9 cellular contexts compared by ENCODE assay signal in the genomic region with DNA sequence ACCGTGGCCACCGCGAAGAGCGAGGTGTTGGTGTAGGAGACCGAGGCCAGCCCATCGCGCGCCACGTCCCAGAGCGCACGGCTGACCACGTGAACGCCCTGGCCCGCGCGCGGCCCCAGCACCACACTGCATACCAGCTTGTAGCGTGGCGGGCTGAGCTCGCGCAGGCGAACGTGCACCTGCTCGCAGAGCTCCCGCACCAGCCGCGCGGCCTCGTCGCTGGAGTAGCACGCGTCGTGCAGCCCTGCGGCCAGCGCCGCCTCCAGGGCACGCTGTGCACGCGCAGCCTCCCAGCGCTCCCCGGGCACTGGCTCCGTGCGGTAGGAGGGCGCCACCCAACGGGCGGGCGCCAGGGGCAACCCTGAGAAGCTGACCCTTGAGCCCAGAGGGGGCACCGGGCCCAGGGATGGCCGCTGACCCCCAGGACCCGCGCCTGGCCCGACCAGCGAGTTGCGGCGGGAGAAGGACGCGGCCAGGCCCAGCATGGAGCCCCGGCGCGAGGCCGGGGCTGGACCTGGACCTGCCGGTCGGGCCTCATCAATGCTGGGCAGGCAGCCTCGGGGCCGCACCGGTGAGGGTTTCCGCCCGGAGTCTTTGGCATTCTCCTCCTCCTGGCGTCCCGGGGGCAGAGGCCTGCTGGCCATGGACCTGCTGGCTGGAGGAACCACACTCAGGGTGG. TPM values are rescaled to one million over a fixed set of nuclear protein-coding genes. Genes with fewer than 3 reads are reported as not detected.
DNase-seq lines count a peak whose midpoint lies in the region; ATAC-seq, FAIRE-seq and TF ChIP-seq lines count a peak whose summit lies in the region.
"Had no signal": no experiment of that assay in that cellular context is flagged by ENCODE, and none has a peak within 500 bp of the region (broad histone marks: within the 10 kb centered on the region; RNA-seq: fewer than 3 reads in every experiment).

No MANE protein-coding gene starts in this region.

- POLR2A ChIA-PET in HCT116 (lab: Charles Lee) = interaction anchor here (1.0 to 8.0 kb wide), 9 partner anchors 13 to 716 kb away, joined by 3 to 200 read pairs (median 6); partner anchors contain the start of genes BEST4, PRDX1, RNU5D-1 and RPS8

- H3K9me2 ChIP-seq in HCT116 (ENCODE audit: insufficient read depth) = no peaks in the 10 kb centered on the region

- H3K4me1 ChIP-seq in HCT116 (ENCODE audit: control insufficient read depth in 1 of 2, insufficient read depth in 2 of 2, low read length in 2 of 2) = peaks cover 54 to 98% of the 10 kb centered on the region in 2 experiments
- peaks cover 0 to 95% of the 10 kb centered on the region in 2 donors for H3K4me1 ChIP-seq in right atrium auricular region
- peaks cover 27 to 28% of the 10 kb centered on the region in 2 donors for H3K4me1 ChIP-seq in small intestine (ENCODE audit: control insufficient read depth in 2 of 2, insufficient read depth in 1 of 2, low read depth in 1 of 2, low read length in 1 of 2)

- 95 to 97% (median 95%) methylated on average over 57 to 70 of the region's 70 CpGs for WGBS in small intestine, 3 donors

- H3K9me3 ChIP-seq in HCT116 (ENCODE audit: control insufficient read depth in 1 of 2, insufficient read depth in 1 of 2, low read depth in 1 of 2, low read length in 2 of 2) (no peaks in the 10 kb centered on the region), right atrium auricular region (no peaks in the 10 kb centered on the region), small intestine (ENCODE audit: control insufficient read depth, low read depth) (no peaks in the 10 kb centered on the region)

- peaks cover 33 to 46% of the 10 kb centered on the region in 2 donors for H3K36me3 Mint-ChIP-seq in activated naive CD4-positive, alpha-beta T cell treated with anti-CD3 and anti-CD28 coated beads, Interleukin-2, amount 50 U/mL, for 72 hours

- peaks cover 42% of the 10 kb centered on the region for H3K79me2 ChIP-seq in HCT116 (ENCODE audit: insufficient read depth, low read length)

- H3K27ac ChIP-seq in HCT116 (ENCODE audit: low read depth, low read length) (peak overlapping the region; percentile 98), right atrium auricular region (peak overlapping the region; percentile 94 to 96), small intestine (ENCODE audit: low read depth in 1 of 2, low read length in 1 of 2) (peak overlapping the region; percentile 98 to 99)

- FAIRE-seq in small intestine (lab: Jason Lieb, UNC) = no peak

- H3K36me3 ChIP-seq in HCT116 (ENCODE audit: control insufficient read depth in 1 of 2, insufficient read depth in 2 of 2, low read length in 2 of 2) = peaks cover 3 to 46% of the 10 kb centered on the region in 2 experiments; a peak in 3 of 4 replicates
- peaks cover 44% of the 10 kb centered on the region for H3K36me3 ChIP-seq in right atrium auricular region
- peaks cover 2 to 8% of the 10 kb centered on the region in 2 donors for H3K36me3 ChIP-seq in small intestine (ENCODE audit: control insufficient read depth in 2 of 2, insufficient read depth in 2 of 2, low read length in 2 of 2)

- H3K4me3 ChIP-seq in HCT116 (replicated peaks in 1 of 2; ENCODE audit: low read depth in 1 of 2, low read length in 2 of 2) (peak overlapping the region in 1 of 2 experiments; percentile 12; a peak in 1 of 4 replicates), right atrium auricular region (peak overlapping the region in 1 of 2 donors; percentile 7), small intestine (ENCODE audit: low read depth in 1 of 2, low read length in 2 of 2) (no peak overlapping the region)

- TF ChIP-seq POLR2A in HCT116 (IDR thresholded peaks at IDR 0.05; ENCODE audit: borderline replicate concordance, extremely low read depth, insufficient read depth, insufficient read length) = no peak

- H3K27me3 ChIP-seq in HCT116 (ENCODE audit: insufficient read depth, low read length) = no peaks in the 10 kb centered on the region
- H3K27me3 ChIP-seq in right atrium auricular region = no peaks in the 10 kb centered on the region
- H3K27me3 ChIP-seq in small intestine (ENCODE audit: control insufficient read depth in 2 of 2, insufficient read depth in 2 of 2, low read length in 2 of 2) = no peaks in the 10 kb centered on the region

- no peaks in the 10 kb centered on the region for H3K9me3 Mint-ChIP-seq in activated naive CD4-positive, alpha-beta T cell treated with anti-CD3 and anti-CD28 coated beads, Interleukin-2, amount 50 U/mL, for 72 hours

- peak overlapping the region; percentile 85 to 97 for H3K27ac Mint-ChIP-seq in activated naive CD4-positive, alpha-beta T cell treated with anti-CD3 and anti-CD28 coated beads, Interleukin-2, amount 50 U/mL, for 72 hours

- TF ChIP-seq RAD21 in HCT116 (IDR thresholded peaks at IDR 0.05; ENCODE audit: low read depth) = no peak

- BruUV-seq in HCT116 (replicated peaks; lab: Mats Ljungman, UMichigan) = no TSS peak

- TF ChIP-seq CTCF in HCT116 (IDR thresholded peaks at IDR 0.05 in 2 of 3, conservative IDR thresholded peaks at IDR 0.05 in 1 of 3; ENCODE audit: borderline replicate concordance in 1 of 3, insufficient read depth in 1 of 3, low read depth in 2 of 3, low read length in 2 of 3) (no peak), right atrium auricular region (IDR thresholded peaks at IDR 0.05) (no peak)

- no peak for DNase-seq in HCT116 (ENCODE audit: low read depth, low spot score)
- DNase-seq in activated naive CD4-positive, alpha-beta T cell treated with anti-CD3 and anti-CD28 coated beads, Interleukin-2, amount 50 U/mL, for 72 hours (ENCODE audit: low spot score in 2 of 2) = no peak
- no peak for DNase-seq in right atrium auricular region (ENCODE audit: low spot score)
- DNase-seq in small intestine = no peak
- no peak for DNase-seq in NCI-H146 (lab: John Stamatoyannopoulos, UW)
- DNase-seq in RPMI8226 = no peak

- CTCF ChIA-PET in HCT116 (lab: Charles Lee) = no interaction called here

- peak overlapping the region; percentile 68 for H3K4me2 ChIP-seq in HCT116 (ENCODE audit: low read length)

- RAD21 ChIA-PET in HCT116 (lab: Charles Lee; ENCODE audit: low non-redundant PET in 1 of 2, low total read pairs in 2 of 2, uncharacterized antibody in 2 of 2, unreplicated experiment in 2 of 2) = no interaction called here

- intact Hi-C loops in HCT116 (cut with micrococcal nuclease) = no loop called here

- ATAC-seq in HCT116 = no peak
- no peak for ATAC-seq in activated naive CD4-positive, alpha-beta T cell treated with anti-CD3 and anti-CD28 coated beads, Interleukin-2, amount 50 U/mL, for 72 hours
- no peak for ATAC-seq in HG02852 (IDR thresholded peaks at IDR 0.05; ENCODE audit: unreplicated experiment)
- no peak for ATAC-seq in HG02678 (IDR thresholded peaks at IDR 0.05; ENCODE audit: unreplicated experiment)

- no peaks in the 10 kb centered on the region for H4K20me1 ChIP-seq in HCT116 (ENCODE audit: insufficient read depth)

- peak overlapping the region; percentile 73 for H3K9ac ChIP-seq in HCT116 (ENCODE audit: low read length)

- no peak overlapping the region for H2AFZ ChIP-seq in HCT116 (ENCODE audit: low read depth, low read length, poor library complexity, severe bottlenecking)

TF ChIP-seq in HCT116, 20 proteins besides CTCF, POLR2A, EP300 and RAD21 (continues in another document):
- no peak for TF ChIP-seq ZNF274 (IDR thresholded peaks at IDR 0.05; ENCODE audit: low read depth, low read length)

RNA-seq across cellular contexts. Expression of gene DYNLT4, which starts 1.0 kb away (rescaled TPM):
- 0.96 TPM for total RNA-seq in HCT116 (2021; ENCODE audit: unreplicated experiment)
- polyA plus RNA-seq in HCT116 (2012) = 2.4 and 3.1 TPM in 2 replicates
- total RNA-seq in activated naive CD4-positive, alpha-beta T cell treated with anti-CD3 and anti-CD28 coated beads, Interleukin-2, amount 50 U/mL, for 72 hours = under 1 TPM; 0.32 to 0.80 TPM
- total RNA-seq in right atrium auricular region = 1 to 10 TPM in 1 of 2 donors, not detected in 1; 2.4 TPM
- polyA plus RNA-seq in small intestine = under 1 TPM in 1 of 3 donors, not detected in 2; 0.46 TPM

RNA-seq across cellular contexts. Expression of gene BTBD19, which starts 2.2 kb away (rescaled TPM):
- total RNA-seq in HCT116 (2021; ENCODE audit: unreplicated experiment) (11.6 TPM), right atrium auricular region (1 to 10 TPM; 1.8 to 5.6 TPM)
- polyA plus RNA-seq in HCT116 (2012) = 5.2 and 6.1 TPM in 2 replicates
- 10 to 100 TPM in 1 of 2 donors, 1 to 10 TPM in 1; 9.7 to 16.7 TPM for total RNA-seq in activated naive CD4-positive, alpha-beta T cell treated with anti-CD3 and anti-CD28 coated beads, Interleukin-2, amount 50 U/mL, for 72 hours
- polyA plus RNA-seq in small intestine = 1 to 10 TPM; 1.1 to 2.0 (median 1.3) TPM

RNA-seq across cellular contexts. Expression of gene PLK3, which starts 6.0 kb away (rescaled TPM):
- total RNA-seq in HCT116 (2021; ENCODE audit: unreplicated experiment) = 56.1 TPM
- polyA plus RNA-seq in HCT116 (2012) = 67.3 and 78.0 TPM in 2 replicates
- 10 to 100 TPM; 39.6 to 80.8 TPM for total RNA-seq in activated naive CD4-positive, alpha-beta T cell treated with anti-CD3 and anti-CD28 coated beads, Interleukin-2, amount 50 U/mL, for 72 hours
- 10 to 100 TPM in 1 of 2 donors, 1 to 10 TPM in 1; 9.1 to 10.8 TPM for total RNA-seq in right atrium auricular region
- 10 to 100 TPM in 1 of 3 donors, 1 to 10 TPM in 2; 5.4 to 11.9 (median 9.4) TPM for polyA plus RNA-seq in small intestine

RNA-seq across cellular contexts. Expression of gene BEST4, which starts 18.2 kb away (rescaled TPM):
- total RNA-seq in HCT116 (2021; ENCODE audit: unreplicated experiment) (0.52 TPM), right atrium auricular region (not detected)
- polyA plus RNA-seq in HCT116 (2012) = 0.26 and 0.35 TPM in 2 replicates
- 1 to 10 TPM in 1 of 2 donors, under 1 TPM in 1; 0.80 to 1.8 TPM for total RNA-seq in activated naive CD4-positive, alpha-beta T cell treated with anti-CD3 and anti-CD28 coated beads, Interleukin-2, amount 50 U/mL, for 72 hours
- polyA plus RNA-seq in small intestine = 10 to 100 TPM in 1 of 3 donors, 1 to 10 TPM in 2; 7.4 to 20.5 (median 9.0) TPM
- total RNA-seq: NCI-H460 had no signal

RNA-seq across cellular contexts. Expression of gene RPS8, which starts 30.8 kb away (rescaled TPM):
- total RNA-seq in HCT116 (2021; ENCODE audit: unreplicated experiment) = 2,296 TPM
- polyA plus RNA-seq in HCT116 (2012) = 2,510 and 2,655 TPM in 2 replicates
- 1,000 to 10,000 TPM; 2,726 to 3,052 TPM for total RNA-seq in activated naive CD4-positive, alpha-beta T cell treated with anti-CD3 and anti-CD28 coated beads, Interleukin-2, amount 50 U/mL, for 72 hours
- 1,000 to 10,000 TPM; 1,080 to 1,461 TPM for total RNA-seq in right atrium auricular region
- polyA plus RNA-seq in small intestine = 1,000 to 10,000 TPM; 1,153 to 3,026 (median 2,124) TPM
